20 cellular contexts compared by ENCODE assay signal in the genomic region with DNA sequence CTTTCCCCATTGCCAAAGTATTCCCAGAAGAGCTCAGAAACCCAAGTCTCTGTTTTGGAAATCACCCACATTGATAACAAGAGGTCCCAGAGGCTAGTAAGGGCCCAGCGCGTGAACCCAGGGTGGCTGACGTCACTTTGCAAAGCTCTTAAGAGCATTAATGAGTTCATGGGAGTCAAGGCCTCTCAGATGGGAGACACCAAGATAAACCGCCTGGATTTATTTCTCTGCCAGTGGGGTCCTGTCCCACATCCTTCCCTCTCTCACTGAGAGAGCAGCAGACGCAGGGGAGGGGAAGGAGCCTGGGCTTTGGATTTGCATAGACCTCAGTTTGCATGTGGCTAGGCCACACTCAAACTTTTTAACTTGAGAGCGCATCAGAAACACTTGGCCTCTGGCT.
A peak's percentile ranks its signal among the peaks of the same experiment; 100 is the strongest.
DNase-seq lines count a peak whose midpoint lies in the region; ATAC-seq and TF ChIP-seq lines count a peak whose summit lies in the region.
"Had no signal": no experiment of that assay in that cellular context is flagged by ENCODE, and none has a peak within 500 bp of the region (broad histone marks: within the 10 kb centered on the region; RNA-seq: fewer than 3 reads in every experiment).

No MANE protein-coding gene starts in this region.

- H3K27ac Mint-ChIP-seq in activated CD4-positive, alpha-beta T cell treated with anti-CD3 and anti-CD28 coated beads for 36 hours, result no peak overlapping the region
- H3K27ac Mint-ChIP-seq: activated naive CD4-positive, alpha-beta T cell treated with anti-CD3 and anti-CD28 coated beads, Interleukin-2, amount 50 U/mL, for 24 hours; activated T-cell treated with anti-CD3 and anti-CD28 coated beads, Interleukin-2, amount 50 U/mL, for 24 hours; CD4-positive, alpha-beta T cell; naive thymus-derived CD8-positive, alpha-beta T cell; T-cell had no signal

- intact Hi-C loops in esophagus muscularis mucosa (cut with DNase I), result no loop called here
- intact Hi-C loops in activated CD4-positive, alpha-beta T cell treated with anti-CD3 and anti-CD28 coated beads for 36 hours (cut with DNase I, micrococcal nuclease), result no loop called here

- peaks cover 8% of the 10 kb centered on the region for H3K27me3 Mint-ChIP-seq in activated CD4-positive, alpha-beta T cell treated with anti-CD3 and anti-CD28 coated beads for 36 hours

- H3K27ac ChIP-seq in esophagus muscularis mucosa (replicated peaks in 1 of 4), result no peak overlapping the region
- H3K27ac ChIP-seq: pancreas, vagina had no signal

- TF ChIP-seq POLR2A in esophagus muscularis mucosa (IDR thresholded peaks at IDR 0.05; ENCODE audit: low read depth), result no peak

- H3K4me1 ChIP-seq in esophagus muscularis mucosa, result no peaks in the 10 kb centered on the region
- H3K4me1 ChIP-seq: pancreas, vagina had no signal

- POLR2A ChIA-PET in activated CD4-positive, alpha-beta T cell treated with anti-CD3 and anti-CD28 coated beads for 36 hours (lab: Charles Lee), result no interaction called here

- no peaks in the 10 kb centered on the region for H3K36me3 Mint-ChIP-seq in activated CD4-positive, alpha-beta T cell treated with anti-CD3 and anti-CD28 coated beads for 36 hours (ENCODE audit: low read depth)
- H3K36me3 Mint-ChIP-seq: activated naive CD4-positive, alpha-beta T cell treated with anti-CD3 and anti-CD28 coated beads, Interleukin-2, amount 50 U/mL, for 24 hours; naive thymus-derived CD8-positive, alpha-beta T cell; T-cell had no signal

- H3K27me3 ChIP-seq in esophagus muscularis mucosa, result no peaks in the 10 kb centered on the region
- H3K27me3 ChIP-seq: pancreas, vagina had no signal

- ATAC-seq in GM18867 (IDR thresholded peaks at IDR 0.05; ENCODE audit: unreplicated experiment) (peak; percentile 59), GM19463 (IDR thresholded peaks at IDR 0.05; ENCODE audit: unreplicated experiment) (peak; percentile 37), HG03108 (IDR thresholded peaks at IDR 0.05; ENCODE audit: unreplicated experiment) (peak; percentile 37), GM21619 (IDR thresholded peaks at IDR 0.05; ENCODE audit: unreplicated experiment) (no peak)
- ATAC-seq in activated CD4-positive, alpha-beta T cell treated with anti-CD3 and anti-CD28 coated beads for 36 hours, result no peak
- ATAC-seq: naive thymus-derived CD8-positive, alpha-beta T cell; pancreas; T-cell had no signal

- no peaks in the 10 kb centered on the region for H3K36me3 ChIP-seq in esophagus muscularis mucosa
- H3K36me3 ChIP-seq: pancreas, vagina had no signal

- DNase-seq in esophagus muscularis mucosa (ENCODE audit: extremely low spot score) (peak; percentile 77), ureter (ENCODE audit: low spot score) (no peak)
- DNase-seq in stimulated activated CD8-positive, alpha-beta memory T cell treated with anti-CD3 and anti-CD28 coated beads, Interleukin-4, amount 100 ng/mL, for 48 hours, result no peak
- DNase-seq in activated CD4-positive, alpha-beta T cell treated with anti-CD3 and anti-CD28 coated beads for 36 hours, result no peak
- DNase-seq: activated CD4-positive, alpha-beta T cell treated with anti-CD3 and anti-CD28 coated beads, Interleukin-2, amount 50 U/mL, for 4 hours; activated T-cell treated with anti-CD3 and anti-CD28 coated beads, Interleukin-2, amount 50 U/mL, for 24 hours; CD4-positive, alpha-beta T cell; mesenchymal stem cell; naive thymus-derived CD8-positive, alpha-beta T cell; NCI-H1436; NCI-H2227 treated with DMSO at 0.1 percent for 48 hours; pancreas; stimulated activated CD4-positive, alpha-beta T cell treated with anti-CD3 and anti-CD28 coated beads, Interleukin-4, amount 100 ng/mL, for 1 hour; T-cell had no signal

- no peaks in the 10 kb centered on the region for H3K9me3 Mint-ChIP-seq in activated CD4-positive, alpha-beta T cell treated with anti-CD3 and anti-CD28 coated beads for 36 hours (ENCODE audit: low read depth)
- H3K9me3 Mint-ChIP-seq: activated naive CD4-positive, alpha-beta T cell treated with anti-CD3 and anti-CD28 coated beads, Interleukin-2, amount 50 U/mL, for 24 hours; activated T-cell treated with anti-CD3 and anti-CD28 coated beads, Interleukin-2, amount 50 U/mL, for 24 hours; CD4-positive, alpha-beta T cell; naive thymus-derived CD8-positive, alpha-beta T cell; T-cell had no signal

- WGBS in esophagus muscularis mucosa, result 63% methylated on average over 3 of the region's 6 CpGs

- H3K4me3 Mint-ChIP-seq in activated CD4-positive, alpha-beta T cell treated with anti-CD3 and anti-CD28 coated beads for 36 hours, result no peak overlapping the region
- H3K4me3 Mint-ChIP-seq: activated naive CD4-positive, alpha-beta T cell treated with anti-CD3 and anti-CD28 coated beads, Interleukin-2, amount 50 U/mL, for 24 hours; activated T-cell treated with anti-CD3 and anti-CD28 coated beads, Interleukin-2, amount 50 U/mL, for 24 hours; CD4-positive, alpha-beta T cell; naive thymus-derived CD8-positive, alpha-beta T cell; T-cell had no signal

- CTCF ChIA-PET in activated CD4-positive, alpha-beta T cell treated with anti-CD3 and anti-CD28 coated beads for 36 hours (lab: Charles Lee), result no interaction called here

- no peak overlapping the region for H3K4me3 ChIP-seq in esophagus muscularis mucosa
- H3K4me3 ChIP-seq: pancreas, vagina had no signal

- H3K4me1 Mint-ChIP-seq in activated CD4-positive, alpha-beta T cell treated with anti-CD3 and anti-CD28 coated beads for 36 hours, result no peaks in the 10 kb centered on the region
- H3K4me1 Mint-ChIP-seq: activated naive CD4-positive, alpha-beta T cell treated with anti-CD3 and anti-CD28 coated beads, Interleukin-2, amount 50 U/mL, for 24 hours; naive thymus-derived CD8-positive, alpha-beta T cell; T-cell had no signal

- no peak for TF ChIP-seq CTCF in esophagus muscularis mucosa (IDR thresholded peaks at IDR 0.05)

- no peak for TF ChIP-seq EP300 in esophagus muscularis mucosa (IDR thresholded peaks at IDR 0.05)

- no peaks in the 10 kb centered on the region for H3K9me3 ChIP-seq in esophagus muscularis mucosa
- H3K9me3 ChIP-seq: pancreas, vagina had no signal

Comparison
In these comparisons a context has a peak if more than half of its experiments do, and no peak if none do; other contexts are left out.
1. ATAC-seq: peak in GM18867 (single experiment), GM19463 (single experiment) and HG03108 (single experiment); none in GM21619 (single experiment) and activated CD4-positive, alpha-beta T cell treated with anti-CD3 and anti-CD28 coated beads for 36 hours (single experiment).